8 cellular contexts compared by ENCODE assay signal in genomic region chr11:68257477-68258362, GRCh38. TPM values are rescaled to one million over a fixed set of nuclear protein-coding genes. Genes with fewer than 3 reads are reported as not detected.
A peak's percentile ranks its signal among the peaks of the same experiment; 100 is the strongest.
DNase-seq lines count a peak whose midpoint lies in the region; ATAC-seq and FAIRE-seq lines count a peak whose summit lies in the region.

No MANE protein-coding gene starts in this region.

- peak overlapping the region; percentile 70 for H3K27ac ChIP-seq in substantia nigra (ENCODE audit: low read depth, low read length, poor library complexity, severe bottlenecking)

- DNase-seq in G401 (ENCODE audit: low spot score) (peak; percentile 92), MV-4-11 (lab: John Stamatoyannopoulos, UW) (peak; percentile 91), SK-MEL-5 (ENCODE audit: low read depth, low spot score) (peak; percentile 89), frontal cortex (ENCODE audit: low spot score in 2 of 2) (peak; percentile 66 to 87), occipital lobe (lab: John Stamatoyannopoulos, UW) (peak; percentile 87), substantia nigra (lab: John Stamatoyannopoulos, UW) (peak; percentile 39 to 99 (median 89))
- DNase-seq in activated gamma-delta T cell treated with anti-CD3 and anti-CD28 coated beads, Interleukin-2, amount 50 U/mL, for 16 hours (ENCODE audit: low read depth), result peak; percentile 93

- no peak for FAIRE-seq in frontal cortex (lab: Jason Lieb, UNC)

- ATAC-seq in GM18870 (IDR thresholded peaks at IDR 0.05; ENCODE audit: unreplicated experiment), result no peak

- in situ Hi-C loops in G401 (cut with HindIII; ENCODE audit: low sequenced_read_pairs), result no loop called here
- in situ Hi-C loops in SK-MEL-5 (cut with HindIII; ENCODE audit: low pct_unique_long_range_greater_than_20kb, low sequenced_read_pairs), result no loop called here

RNA-seq across cellular contexts. Expression of gene C11orf24, which starts 14.1 kb away (rescaled TPM):
- total RNA-seq in G401 (2014; rRNA removed; shearing (Covaris generic)), result 15.7 and 17.4 TPM in 2 replicates
- total RNA-seq in SK-MEL-5 (2014; rRNA removed; shearing (Covaris generic)), result 34.6 and 52.2 TPM in 2 replicates
- 108 and 138 TPM in 2 replicates for polyA plus RNA-seq in SK-MEL-5 (2015; cell fraction: cytosol; rRNA removed)
- 56.8 and 66.4 TPM in 2 replicates for polyA plus RNA-seq in SK-MEL-5 (2015; cell fraction: nucleus; rRNA removed)
- total RNA-seq in frontal cortex, result 5.7 TPM
- total RNA-seq in occipital lobe, result 10.6 TPM

RNA-seq across cellular contexts. Expression of gene KMT5B, which starts 44.6 kb away (rescaled TPM):
- 5.6 and 11.4 TPM in 2 replicates for total RNA-seq in G401 (2014; rRNA removed; shearing (Covaris generic))
- 14.7 and 16.5 TPM in 2 replicates for total RNA-seq in SK-MEL-5 (2014; rRNA removed; shearing (Covaris generic))
- 17.8 and 20.7 TPM in 2 replicates for polyA plus RNA-seq in SK-MEL-5 (2015; cell fraction: cytosol; rRNA removed)
- polyA plus RNA-seq in SK-MEL-5 (2015; cell fraction: nucleus; rRNA removed), result 30.2 and 31.2 TPM in 2 replicates
- total RNA-seq in frontal cortex (116 TPM), occipital lobe (139 TPM)

RNA-seq across cellular contexts. Expression of gene LRP5, which starts 54.7 kb away (rescaled TPM):
- total RNA-seq in G401 (2014; rRNA removed; shearing (Covaris generic)), result 25.5 and 27.8 TPM in 2 replicates
- total RNA-seq in SK-MEL-5 (2014; rRNA removed; shearing (Covaris generic)), result 8.8 and 12.2 TPM in 2 replicates
- 34.9 and 46.3 TPM in 2 replicates for polyA plus RNA-seq in SK-MEL-5 (2015; cell fraction: cytosol; rRNA removed)
- polyA plus RNA-seq in SK-MEL-5 (2015; cell fraction: nucleus; rRNA removed), result 15.5 and 16.2 TPM in 2 replicates
- total RNA-seq in frontal cortex, result 10.2 TPM
- 15.1 TPM for total RNA-seq in occipital lobe
